ENCODE assay signal across 36 cellular contexts in the genomic region with DNA sequence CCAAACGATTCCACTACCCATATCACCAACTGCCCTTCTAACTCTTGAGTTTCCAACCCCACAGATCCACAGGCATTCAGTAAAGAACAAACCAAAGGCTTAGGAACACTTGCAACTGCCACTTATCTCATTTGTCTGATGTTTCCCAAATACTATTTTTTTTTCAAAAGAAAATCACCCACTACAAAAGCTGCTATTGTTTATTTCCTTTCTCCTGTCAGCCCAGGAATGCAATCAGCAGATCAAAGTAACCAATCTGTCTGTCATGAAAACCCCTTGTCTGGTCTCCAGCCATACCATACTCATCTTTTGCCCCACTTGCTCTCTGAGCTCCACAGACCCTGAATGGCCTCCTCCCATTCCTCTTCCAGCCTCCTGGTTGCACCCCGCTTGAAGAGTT. TPM values are rescaled to one million over a fixed set of nuclear protein-coding genes. Genes with fewer than 3 reads are reported as not detected.
"Had no signal": no experiment of that assay in that cellular context is flagged by ENCODE, and none has a peak within 500 bp of the region (broad histone marks: within the 10 kb centered on the region; RNA-seq: fewer than 3 reads in every experiment).

No MANE protein-coding gene starts in this region.

- H3K27ac Mint-ChIP-seq: natural killer cell; nephron; neural progenitor cell; progenitor cell of endocrine pancreas; stimulated activated memory B cell treated with anti-CD40 and anti-IgM and Interleukin-4, amounts not matched to agents 10 μg/mL and 1 μg/mL and 100 μg/mL, for 72 hours; stimulated activated naive CD8-positive, alpha-beta T cell treated with anti-CD3 and anti-CD28 coated beads, Interleukin-15, amount 100 ng/mL, for 72 hours; type B pancreatic cell had no signal

- H3K36me3 Mint-ChIP-seq: natural killer cell; neural progenitor cell; stimulated activated memory B cell treated with anti-CD40 and anti-IgM and Interleukin-4, amounts not matched to agents 10 μg/mL and 1 μg/mL and 100 μg/mL, for 72 hours had no signal

- H3K9me3 ChIP-seq: ovary, suprapubic skin, testis, tibial artery, transverse colon, upper lobe of right lung, uterus had no signal

- H3K4me1 ChIP-seq: parathyroid adenoma, psoas muscle, spleen, suprapubic skin, tibial artery, transverse colon, upper lobe of right lung, uterus had no signal

- H2AFZ ChIP-seq: neural progenitor cell, parathyroid adenoma had no signal

- H3K9ac ChIP-seq: neural progenitor cell, parathyroid adenoma had no signal

- DNase-seq: natural killer cell; occipital lobe; ovary; posterior cingulate gyrus; psoas muscle; right cardiac atrium; spleen; stimulated activated CD4-positive, alpha-beta T cell treated with anti-CD3 and anti-CD28 coated beads, Interleukin-12 subunit alpha, Interleukin-12 subunit beta, amount 100 ng/mL, for 4 hours; stimulated activated CD4-positive, alpha-beta T cell treated with anti-CD3 and anti-CD28 coated beads, Interleukin-1b, Interleukin-23, amount 100 ng/mL, for 48 hours; stimulated activated CD4-positive, alpha-beta T cell treated with anti-CD3 and anti-CD28 coated beads, Interleukin-4, amount 100 ng/mL, for 1 hour; stimulated activated CD4-positive, alpha-beta T cell treated with anti-CD3 and anti-CD28 coated beads, Interleukin-4, amount 100 ng/mL, for 4 hours; stimulated activated CD8-positive, alpha-beta memory T cell treated with anti-CD3 and anti-CD28 coated beads, Interleukin-4, amount 100 ng/mL, for 48 hours; stimulated activated naive CD4-positive, alpha-beta T cell; stimulated activated naive CD8-positive, alpha-beta T cell treated with anti-CD3 and anti-CD28 coated beads, Interleukin-15, amount 100 ng/mL, for 72 hours; stimulated activated naive CD8-positive, alpha-beta T cell treated with anti-CD3 and anti-CD28 coated beads, Interleukin-15, Interleukin-2, amounts not matched to agents 100 U/mL and 50 U/mL, for 24 hours; substantia nigra; testis; tibial artery; transverse colon; upper lobe of right lung; uterus had no signal

- H3K4me1 Mint-ChIP-seq: nephron; stimulated activated memory B cell treated with anti-CD40 and anti-IgM and Interleukin-4, amounts not matched to agents 10 μg/mL and 1 μg/mL and 100 μg/mL, for 72 hours; stimulated activated naive CD8-positive, alpha-beta T cell treated with anti-CD3 and anti-CD28 coated beads, Interleukin-15, amount 100 ng/mL, for 72 hours had no signal

- H3K27me3 ChIP-seq: neural progenitor cell, ovary, spleen, suprapubic skin, testis, tibial artery, transverse colon, upper lobe of right lung, uterus had no signal

- ATAC-seq: natural killer cell; psoas muscle; right cardiac atrium; sciatic nerve; stimulated activated memory B cell treated with anti-CD40 and anti-IgM and Interleukin-4, amounts not matched to agents 10 μg/mL and 1 μg/mL and 100 μg/mL, for 72 hours; stimulated activated naive CD8-positive, alpha-beta T cell treated with anti-CD3 and anti-CD28 coated beads, Interleukin-15, amount 100 ng/mL, for 72 hours; stimulated activated naive CD8-positive, alpha-beta T cell treated with anti-CD3 and anti-CD28 coated beads, Interleukin-15, Interleukin-2, amounts not matched to agents 100 U/mL and 50 U/mL, for 24 hours; upper lobe of right lung had no signal

- H3K4me3 ChIP-seq: neural progenitor cell, ovary, psoas muscle, skin epidermis, smooth muscle cell, spleen, suprapubic skin, testis, tibial artery, transverse colon, upper lobe of right lung, uterus had no signal

- H3K4me3 Mint-ChIP-seq: natural killer cell; nephron; neural progenitor cell; stimulated activated memory B cell treated with anti-CD40 and anti-IgM and Interleukin-4, amounts not matched to agents 10 μg/mL and 1 μg/mL and 100 μg/mL, for 72 hours; stimulated activated naive CD8-positive, alpha-beta T cell treated with anti-CD3 and anti-CD28 coated beads, Interleukin-15, amount 100 ng/mL, for 72 hours; type B pancreatic cell had no signal

- H3K27me3 Mint-ChIP-seq: progenitor cell of endocrine pancreas; stimulated activated memory B cell treated with anti-CD40 and anti-IgM and Interleukin-4, amounts not matched to agents 10 μg/mL and 1 μg/mL and 100 μg/mL, for 72 hours; type B pancreatic cell had no signal

- H3K79me2 ChIP-seq: parathyroid adenoma had no signal

- H3K27ac ChIP-seq: neural progenitor cell, ovary, parathyroid adenoma, psoas muscle, skin epidermis, spleen, suprapubic skin, testis, tibial artery, transverse colon, upper lobe of right lung, uterus had no signal

- H3K4me2 ChIP-seq: neural progenitor cell, smooth muscle cell had no signal

- H3K36me3 ChIP-seq: neural progenitor cell, ovary, spleen, suprapubic skin, tibial artery, transverse colon, upper lobe of right lung, uterus had no signal

RNA-seq across cellular contexts. Expression of a gene that starts 8.8 kb away (rescaled TPM):
- total RNA-seq: natural killer cell, occipital lobe, osteoblast, ovary, progenitor cell of endocrine pancreas, psoas muscle, renal cortical epithelial cell, right cardiac atrium, sciatic nerve, smooth muscle cell, spleen, suprapubic skin, transverse colon, upper lobe of right lung, urinary bladder, uterus had no signal
- polyA plus RNA-seq: neural cell, ovary, psoas muscle, right cardiac atrium, smooth muscle cell, spleen, thymus, urinary bladder had no signal

RNA-seq across cellular contexts. Expression of a gene that starts 29.5 kb away (rescaled TPM):
- total RNA-seq: natural killer cell, occipital lobe, osteoblast, ovary, progenitor cell of endocrine pancreas, psoas muscle, renal cortical epithelial cell, right cardiac atrium, sciatic nerve, smooth muscle cell, spleen, suprapubic skin, testis, transverse colon, upper lobe of right lung, urinary bladder, uterus had no signal
- polyA plus RNA-seq: neural cell, ovary, psoas muscle, right cardiac atrium, smooth muscle cell, spleen, urinary bladder had no signal

RNA-seq across cellular contexts. Expression of a gene that starts 42.7 kb away (rescaled TPM):
- total RNA-seq: natural killer cell, occipital lobe, osteoblast, ovary, progenitor cell of endocrine pancreas, psoas muscle, renal cortical epithelial cell, right cardiac atrium, sciatic nerve, smooth muscle cell, spleen, suprapubic skin, transverse colon, upper lobe of right lung, urinary bladder, uterus had no signal
- polyA plus RNA-seq: neural cell, ovary, psoas muscle, right cardiac atrium, smooth muscle cell, spleen, urinary bladder had no signal
